ENCODE assay signal across 8 cellular contexts in the genomic region with DNA sequence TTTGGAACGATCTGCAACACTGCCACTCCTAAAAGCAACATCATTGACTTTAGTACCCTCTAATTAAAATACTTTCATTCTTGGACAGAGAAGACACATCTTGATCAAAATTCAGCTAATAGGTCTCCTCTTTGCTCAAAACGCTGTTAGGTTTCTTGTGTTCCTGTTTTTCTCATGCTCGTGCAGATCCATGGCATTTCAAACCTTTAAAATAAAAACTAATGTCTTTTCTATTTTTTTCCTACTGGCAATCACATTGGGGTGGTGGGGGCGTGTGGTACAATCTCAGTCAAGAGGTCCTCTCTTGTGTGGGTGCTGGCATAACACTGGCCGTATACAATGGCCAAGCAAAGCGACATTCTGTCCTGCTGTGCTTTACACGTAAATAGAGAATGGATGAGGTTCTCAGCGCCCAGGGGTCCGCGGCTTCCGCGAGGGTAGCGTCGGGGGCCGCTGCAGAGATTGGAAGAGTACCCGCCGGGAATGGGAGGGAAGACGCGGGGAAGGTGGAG. TPM values are rescaled to one million over a fixed set of nuclear protein-coding genes. Genes with fewer than 3 reads are reported as not detected.
A peak's percentile ranks its signal among the peaks of the same experiment; 100 is the strongest.
DNase-seq lines count a peak whose midpoint lies in the region; ATAC-seq and TF ChIP-seq lines count a peak whose summit lies in the region.

No MANE protein-coding gene starts in this region.

- H4K20me1 ChIP-seq in Karpas-422 (ENCODE audit: insufficient read depth, low read depth, low read length), result no peaks in the 10 kb centered on the region

- H3K9ac ChIP-seq in duodenal mucosa (ENCODE audit: low read depth in 1 of 2, low read length in 2 of 2), result peak overlapping the region; percentile 48 to 49
- H3K9ac ChIP-seq in Karpas-422 (ENCODE audit: low read length), result no peak overlapping the region

- TF ChIP-seq CTCF in AG04450 (IDR thresholded peaks at IDR 0.05; ENCODE audit: low read depth, low read length) (no peak), HFF-Myc (IDR thresholded peaks at IDR 0.05; ENCODE audit: low read depth, low read length, missing control alignments) (no peak)

- H3K27ac ChIP-seq in AG04450 (ENCODE audit: low read depth, low read length) (no peak overlapping the region), duodenal mucosa (ENCODE audit: low read depth, low read length) (no peak overlapping the region), Karpas-422 (ENCODE audit: low read length) (no peak overlapping the region)

- H3K4me3 ChIP-seq in AG04450 (ENCODE audit: low read depth, low read length) (peak overlapping the region; percentile 56), HFF-Myc (replicated peaks; ENCODE audit: low read depth, low read length) (peak overlapping the region; percentile 45), duodenal mucosa (ENCODE audit: low read depth in 1 of 2, low read length in 2 of 2) (peak overlapping the region; percentile 75 to 76), Karpas-422 (ENCODE audit: low read length) (no peak overlapping the region)

- no peaks in the 10 kb centered on the region; the same call in 1 of the 2 replicates for H3K9me2 ChIP-seq in Karpas-422 (replicated peaks; ENCODE audit: insufficient read depth, low read length)

- peaks cover 0 to 3% (median 0%) of the 10 kb centered on the region in 9 donors for H3K9me3 Mint-ChIP-seq in naive thymus-derived CD8-positive, alpha-beta T cell

- peaks cover 23 to 66% (median 50%) of the 10 kb centered on the region in 4 donors for H3K4me1 Mint-ChIP-seq in naive thymus-derived CD8-positive, alpha-beta T cell

- CTCF ChIA-PET in AG04450 (lab: Charles Lee), result no interaction called here

- no peaks in the 10 kb centered on the region for H3K27me3 Mint-ChIP-seq in naive thymus-derived CD8-positive, alpha-beta T cell

- H3K27me3 ChIP-seq in AG04450 (ENCODE audit: control insufficient read depth, insufficient read depth, low read length) (no peaks in the 10 kb centered on the region), duodenal mucosa (ENCODE audit: control insufficient read depth in 1 of 2, insufficient read depth in 2 of 2, low read length in 2 of 2) (peaks cover 8 to 13% of the 10 kb centered on the region in 2 donors), Karpas-422 (ENCODE audit: low read length) (no peaks in the 10 kb centered on the region)

- no peaks in the 10 kb centered on the region for H3K79me2 ChIP-seq in Karpas-422 (ENCODE audit: low read length)

- no peak for ATAC-seq in naive thymus-derived CD8-positive, alpha-beta T cell
- ATAC-seq in HG03280 (IDR thresholded peaks at IDR 0.05; ENCODE audit: unreplicated experiment) (no peak), left lobe of liver (no peak)

- peaks cover 11 to 22% of the 10 kb centered on the region in 2 donors for H3K4me1 ChIP-seq in duodenal mucosa (ENCODE audit: control insufficient read depth in 1 of 2, insufficient read depth in 2 of 2, low read length in 2 of 2)
- peaks cover 19% of the 10 kb centered on the region for H3K4me1 ChIP-seq in Karpas-422 (ENCODE audit: low read length)

- H3K4me2 ChIP-seq in Karpas-422 (ENCODE audit: low read depth, low read length, poor library complexity, severe bottlenecking), result no peak overlapping the region

- H2AFZ ChIP-seq in Karpas-422 (ENCODE audit: low read length), result no peak overlapping the region

- H3K36me3 ChIP-seq in duodenal mucosa (ENCODE audit: control insufficient read depth in 1 of 2, insufficient read depth in 2 of 2, low read length in 2 of 2) (no peaks in the 10 kb centered on the region), Karpas-422 (ENCODE audit: insufficient read depth, low read length) (no peaks in the 10 kb centered on the region)

- no peak for DNase-seq in AG04450 (ENCODE audit: low read depth, low spot score)
- no peak for DNase-seq in HFF-Myc (ENCODE audit: extremely low read depth, low read depth)
- peak in 1 of 10 donors; percentile 4 for DNase-seq in naive thymus-derived CD8-positive, alpha-beta T cell
- no peak for DNase-seq in left lobe of liver (ENCODE audit: low spot score)
- DNase-seq in NK-92 treated with Interleukin-12 subunit alpha and Interleukin-12 subunit beta, amount 100 ng/mL, for 24 hours (lab: John Stamatoyannopoulos, UW), result no peak
- no peak for DNase-seq in Karpas-422

- H3K27ac Mint-ChIP-seq in naive thymus-derived CD8-positive, alpha-beta T cell, result peak overlapping the region; percentile 36 to 94 (median 84)

- H3K9me3 ChIP-seq in AG04450 (ENCODE audit: control insufficient read depth, insufficient read depth, low read length) (no peaks in the 10 kb centered on the region; the same call in 1 of the 2 replicates), duodenal mucosa (ENCODE audit: control insufficient read depth in 1 of 2, low read length in 2 of 2) (no peaks in the 10 kb centered on the region), Karpas-422 (ENCODE audit: low read length) (no peaks in the 10 kb centered on the region)

- peaks cover 0 to 2% (median 0%) of the 10 kb centered on the region in 3 donors for H3K36me3 Mint-ChIP-seq in naive thymus-derived CD8-positive, alpha-beta T cell

- POLR2A ChIA-PET in AG04450 (lab: Yijun Ruan, JAX), result no interaction called here
- POLR2A ChIA-PET in naive thymus-derived CD8-positive, alpha-beta T cell (lab: Charles Lee), result no interaction called here

- peak overlapping the region; percentile 78 to 96 (median 92) for H3K4me3 Mint-ChIP-seq in naive thymus-derived CD8-positive, alpha-beta T cell

RNA-seq across cellular contexts. Expression of a gene that starts 0.3 kb away (rescaled TPM):
- 0.17 and 0.24 TPM in 2 replicates for polyA plus RNA-seq in AG04450 (2011; rRNA removed)
- 0.23 TPM in 1 of 2 replicates, not detected in the other for polyA minus RNA-seq in AG04450 (2011; rRNA and poly(A)+ RNA removed)
- total RNA-seq in naive thymus-derived CD8-positive, alpha-beta T cell, result 1 to 10 TPM in 1 of 2 experiments, under 1 TPM in 1; 0.91 to 1.6 TPM
- 1 to 10 TPM; 2.1 to 2.3 (median 2.2) TPM for polyA plus RNA-seq in naive thymus-derived CD8-positive, alpha-beta T cell
- 0.23 TPM for total RNA-seq in left lobe of liver
- 0.34 and 0.51 TPM in 2 replicates for total RNA-seq in Karpas-422 (2014; rRNA removed; shearing (Covaris generic); ENCODE audit: low replicate concordance)

RNA-seq across cellular contexts. Expression of a gene that starts 27.0 kb away (rescaled TPM):
- polyA plus RNA-seq in AG04450 (2011; rRNA removed), result 3.0 and 3.8 TPM in 2 replicates
- 0.69 and 1.00 TPM in 2 replicates for polyA minus RNA-seq in AG04450 (2011; rRNA and poly(A)+ RNA removed)
- total RNA-seq in naive thymus-derived CD8-positive, alpha-beta T cell, result 1 to 10 TPM; 5.6 to 9.3 TPM
- polyA plus RNA-seq in naive thymus-derived CD8-positive, alpha-beta T cell, result 10 to 100 TPM in 1 of 3 donors, 1 to 10 TPM in 2; 7.2 to 13.4 (median 9.8) TPM
- total RNA-seq in left lobe of liver, result 1.6 TPM
- 6.2 and 6.8 TPM in 2 replicates for total RNA-seq in Karpas-422 (2014; rRNA removed; shearing (Covaris generic); ENCODE audit: low replicate concordance)
